13 cellular contexts compared by ENCODE assay signal in the genomic region with DNA sequence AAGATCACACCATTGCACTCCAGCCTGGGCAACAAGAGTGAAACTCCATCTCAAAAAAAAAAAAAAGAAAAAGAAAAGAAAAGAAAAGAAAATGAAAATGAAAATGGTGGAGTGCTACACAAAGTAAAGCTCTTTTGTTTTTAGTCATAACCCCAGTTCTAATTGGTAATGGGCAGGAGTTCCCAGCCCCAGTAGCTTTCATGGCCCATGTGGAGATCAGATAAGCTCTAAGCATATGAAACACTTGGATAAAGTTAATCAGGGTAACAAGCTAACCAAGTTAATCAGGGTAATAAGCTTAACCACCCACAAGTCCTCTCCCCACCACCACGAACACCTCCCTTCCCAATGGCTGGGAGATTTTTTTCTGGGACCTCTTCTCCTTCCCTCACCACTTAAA.
DNase-seq lines count a peak whose midpoint lies in the region; ATAC-seq and TF ChIP-seq lines count a peak whose summit lies in the region.
"Had no signal": no experiment of that assay in that cellular context is flagged by ENCODE, and none has a peak within 500 bp of the region (broad histone marks: within the 10 kb centered on the region; RNA-seq: fewer than 3 reads in every experiment).

No MANE protein-coding gene starts in this region.

- WGBS in thyroid gland, 2 donors = 50 to 91% methylated on average over 1 of the region's 1 CpG

- TF ChIP-seq CTCF in GM10248 (IDR thresholded peaks at IDR 0.05; ENCODE audit: control extremely low read depth, extremely low read depth, low read depth, missing control alignments) (no peak), foreskin fibroblast (IDR thresholded peaks at IDR 0.05; ENCODE audit: low read depth, low read length) (no peak), WTC11 (IDR thresholded peaks at IDR 0.05) (no peak), thyroid gland (IDR thresholded peaks at IDR 0.05) (no peak)

- peaks cover 10% of the 10 kb centered on the region for H3K27me3 Mint-ChIP-seq in activated CD4-positive, alpha-beta memory T cell treated with anti-CD3 and anti-CD28 coated beads, Interleukin-2, amount 10 ng/mL, durations not matched to agents 7 days and 5 days
- no peaks in the 10 kb centered on the region for H3K27me3 Mint-ChIP-seq in WTC11 (ENCODE audit: low read depth)

- no peak overlapping the region for H3K4me3 Mint-ChIP-seq in activated CD4-positive, alpha-beta memory T cell treated with anti-CD3 and anti-CD28 coated beads, Interleukin-2, amount 10 ng/mL, durations not matched to agents 7 days and 5 days
- no peak overlapping the region for H3K4me3 Mint-ChIP-seq in WTC11
- H3K4me3 Mint-ChIP-seq: activated T-cell treated with anti-CD3 and anti-CD28 coated beads, Interleukin-2, amount 50 U/mL, for 4 hours had no signal

- H3K4me3 ChIP-seq in foreskin fibroblast (ENCODE audit: low read depth in 1 of 2, low read length in 2 of 2) (no peak overlapping the region), thyroid gland (replicated peaks in 1 of 3) (no peak overlapping the region)
- H3K4me3 ChIP-seq: BLaER1, lower lobe of right lung, psoas muscle had no signal

- no peak overlapping the region for H3K27ac ChIP-seq in thyroid gland
- H3K27ac ChIP-seq: BLaER1, lower lobe of right lung, psoas muscle had no signal

- no peak overlapping the region for H3K27ac Mint-ChIP-seq in activated CD4-positive, alpha-beta memory T cell treated with anti-CD3 and anti-CD28 coated beads, Interleukin-2, amount 10 ng/mL, durations not matched to agents 7 days and 5 days
- no peak overlapping the region for H3K27ac Mint-ChIP-seq in WTC11

- DNase-seq in GM10248 (ENCODE audit: extremely low spot score) (peak; percentile 70), foreskin fibroblast (no peak), WTC11 (ENCODE audit: low spot score) (no peak), thyroid gland (no peak)
- no peak for DNase-seq in activated CD4-positive, alpha-beta memory T cell treated with anti-CD3 and anti-CD28 coated beads, Interleukin-2, amount 10 ng/mL, durations not matched to agents 7 days and 5 days
- DNase-seq: activated T-cell treated with anti-CD3 and anti-CD28 coated beads, Interleukin-2, amount 50 U/mL, for 4 hours; lower lobe of right lung; NCI-H524 treated with DMSO at 0.1 percent for 48 hours; psoas muscle had no signal

- POLR2A ChIA-PET in GM10248 (lab: Yijun Ruan, JAX) = no interaction called here
- POLR2A ChIA-PET in activated CD4-positive, alpha-beta memory T cell treated with anti-CD3 and anti-CD28 coated beads, Interleukin-2, amount 10 ng/mL, durations not matched to agents 7 days and 5 days (lab: Charles Lee) = no interaction called here
- POLR2A ChIA-PET in WTC11 (lab: Charles Lee) = no interaction called here

- CTCF ChIA-PET in GM10248 (lab: Yijun Ruan, JAX) (interaction anchor here (0.8 to 3.8 kb wide), 8 partner anchors 10 to 246 kb away, joined by 3 to 19 read pairs (median 3); no protein-coding TSS in a partner anchor), WTC11 (lab: Charles Lee) (interaction anchor here (0.9 kb wide), 1 partner anchor 10 kb away, joined by 3 read pairs; no protein-coding TSS in a partner anchor)
- CTCF ChIA-PET in activated CD4-positive, alpha-beta memory T cell treated with anti-CD3 and anti-CD28 coated beads, Interleukin-2, amount 10 ng/mL, durations not matched to agents 7 days and 5 days (lab: Charles Lee) = interaction anchor here (2.1 kb wide), 1 partner anchor 237 kb away, joined by 8 read pairs; no protein-coding TSS in a partner anchor

- H3K36me3 ChIP-seq in thyroid gland = no peaks in the 10 kb centered on the region
- H3K36me3 ChIP-seq: BLaER1, lower lobe of right lung had no signal

- no peak for TF ChIP-seq POLR2A in thyroid gland (IDR thresholded peaks at IDR 0.05)

- intact Hi-C loops in thyroid gland (cut with DNase I) = no loop called here

- no peaks in the 10 kb centered on the region for H3K36me3 Mint-ChIP-seq in activated CD4-positive, alpha-beta memory T cell treated with anti-CD3 and anti-CD28 coated beads, Interleukin-2, amount 10 ng/mL, durations not matched to agents 7 days and 5 days (ENCODE audit: low read depth)
- H3K36me3 Mint-ChIP-seq in WTC11 = no peaks in the 10 kb centered on the region

- no peaks in the 10 kb centered on the region for H3K9me3 Mint-ChIP-seq in activated CD4-positive, alpha-beta memory T cell treated with anti-CD3 and anti-CD28 coated beads, Interleukin-2, amount 10 ng/mL, durations not matched to agents 7 days and 5 days
- H3K9me3 Mint-ChIP-seq in WTC11 = no peaks in the 10 kb centered on the region
- H3K9me3 Mint-ChIP-seq: activated T-cell treated with anti-CD3 and anti-CD28 coated beads, Interleukin-2, amount 50 U/mL, for 4 hours had no signal

- H3K27me3 ChIP-seq in thyroid gland = no peaks in the 10 kb centered on the region
- H3K27me3 ChIP-seq: BLaER1 had no signal

- H3K4me1 Mint-ChIP-seq in activated CD4-positive, alpha-beta memory T cell treated with anti-CD3 and anti-CD28 coated beads, Interleukin-2, amount 10 ng/mL, durations not matched to agents 7 days and 5 days = peaks cover 28% of the 10 kb centered on the region
- H3K4me1 Mint-ChIP-seq in WTC11 = peaks cover 14% of the 10 kb centered on the region

- no peaks in the 10 kb centered on the region for H3K4me1 ChIP-seq in thyroid gland
- H3K4me1 ChIP-seq: BLaER1, psoas muscle had no signal

- peak; percentile 50 for ATAC-seq in GM19025 (IDR thresholded peaks at IDR 0.05; ENCODE audit: low read depth, unreplicated experiment)
- ATAC-seq in HG02623 (IDR thresholded peaks at IDR 0.05; ENCODE audit: unreplicated experiment) = peak; percentile 74
- peak; percentile 76 for ATAC-seq in HG03460 (IDR thresholded peaks at IDR 0.05; ENCODE audit: unreplicated experiment)
- no peak for ATAC-seq in WTC11
- ATAC-seq: lower lobe of right lung, psoas muscle had no signal

- no peaks in the 10 kb centered on the region for H3K9me3 ChIP-seq in thyroid gland
- H3K9me3 ChIP-seq: BLaER1, lower lobe of right lung, psoas muscle had no signal

TF ChIP-seq in WTC11, 78 proteins besides CTCF, POLR2A, EP300 and RAD21 (continues in another document):
- TF ChIP-seq, protein P1, sequence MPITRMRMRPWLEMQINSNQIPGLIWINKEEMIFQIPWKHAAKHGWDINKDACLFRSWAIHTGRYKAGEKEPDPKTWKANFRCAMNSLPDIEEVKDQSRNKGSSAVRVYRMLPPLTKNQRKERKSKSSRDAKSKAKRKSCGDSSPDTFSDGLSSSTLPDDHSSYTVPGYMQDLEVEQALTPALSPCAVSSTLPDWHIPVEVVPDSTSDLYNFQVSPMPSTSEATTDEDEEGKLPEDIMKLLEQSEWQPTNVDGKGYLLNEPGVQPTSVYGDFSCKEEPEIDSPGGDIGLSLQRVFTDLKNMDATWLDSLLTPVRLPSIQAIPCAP (CRISPR knock-in tag; IDR thresholded peaks at IDR 0.05) = no peak
- TF ChIP-seq, protein P2, sequence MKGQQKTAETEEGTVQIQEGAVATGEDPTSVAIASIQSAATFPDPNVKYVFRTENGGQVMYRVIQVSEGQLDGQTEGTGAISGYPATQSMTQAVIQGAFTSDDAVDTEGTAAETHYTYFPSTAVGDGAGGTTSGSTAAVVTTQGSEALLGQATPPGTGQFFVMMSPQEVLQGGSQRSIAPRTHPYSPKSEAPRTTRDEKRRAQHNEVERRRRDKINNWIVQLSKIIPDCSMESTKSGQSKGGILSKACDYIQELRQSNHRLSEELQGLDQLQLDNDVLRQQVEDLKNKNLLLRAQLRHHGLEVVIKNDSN (CRISPR knock-in tag; IDR thresholded peaks at IDR 0.05) = no peak
- TF ChIP-seq IRF2 (CRISPR knock-in tag; IDR thresholded peaks at IDR 0.05; ENCODE audit: borderline replicate concordance, low read depth) (no peak), ZNF317 (CRISPR knock-in tag; IDR thresholded peaks at IDR 0.05; ENCODE audit: borderline replicate concordance, low read depth) (no peak), HMGA2 (CRISPR knock-in tag; IDR thresholded peaks at IDR 0.05) (no peak)
- TF ChIP-seq, protein P3, sequence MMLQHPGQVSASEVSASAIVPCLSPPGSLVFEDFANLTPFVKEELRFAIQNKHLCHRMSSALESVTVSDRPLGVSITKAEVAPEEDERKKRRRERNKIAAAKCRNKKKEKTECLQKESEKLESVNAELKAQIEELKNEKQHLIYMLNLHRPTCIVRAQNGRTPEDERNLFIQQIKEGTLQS (CRISPR knock-in tag; conservative IDR thresholded peaks at IDR 0.05) = no peak
- TF ChIP-seq, protein P4, sequence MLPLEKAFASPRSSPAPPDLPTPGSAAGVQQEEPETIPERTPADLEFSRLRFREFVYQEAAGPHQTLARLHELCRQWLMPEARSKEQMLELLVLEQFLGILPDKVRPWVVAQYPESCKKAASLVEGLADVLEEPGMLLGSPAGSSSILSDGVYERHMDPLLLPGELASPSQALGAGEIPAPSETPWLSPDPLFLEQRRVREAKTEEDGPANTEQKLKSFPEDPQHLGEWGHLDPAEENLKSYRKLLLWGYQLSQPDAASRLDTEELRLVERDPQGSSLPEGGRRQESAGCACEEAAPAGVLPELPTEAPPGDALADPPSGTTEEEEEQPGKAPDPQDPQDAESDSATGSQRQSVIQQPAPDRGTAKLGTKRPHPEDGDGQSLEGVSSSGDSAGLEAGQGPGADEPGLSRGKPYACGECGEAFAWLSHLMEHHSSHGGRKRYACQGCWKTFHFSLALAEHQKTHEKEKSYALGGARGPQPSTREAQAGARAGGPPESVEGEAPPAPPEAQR (CRISPR knock-in tag; IDR thresholded peaks at IDR 0.05) = no peak
- TF ChIP-seq, protein P5, sequence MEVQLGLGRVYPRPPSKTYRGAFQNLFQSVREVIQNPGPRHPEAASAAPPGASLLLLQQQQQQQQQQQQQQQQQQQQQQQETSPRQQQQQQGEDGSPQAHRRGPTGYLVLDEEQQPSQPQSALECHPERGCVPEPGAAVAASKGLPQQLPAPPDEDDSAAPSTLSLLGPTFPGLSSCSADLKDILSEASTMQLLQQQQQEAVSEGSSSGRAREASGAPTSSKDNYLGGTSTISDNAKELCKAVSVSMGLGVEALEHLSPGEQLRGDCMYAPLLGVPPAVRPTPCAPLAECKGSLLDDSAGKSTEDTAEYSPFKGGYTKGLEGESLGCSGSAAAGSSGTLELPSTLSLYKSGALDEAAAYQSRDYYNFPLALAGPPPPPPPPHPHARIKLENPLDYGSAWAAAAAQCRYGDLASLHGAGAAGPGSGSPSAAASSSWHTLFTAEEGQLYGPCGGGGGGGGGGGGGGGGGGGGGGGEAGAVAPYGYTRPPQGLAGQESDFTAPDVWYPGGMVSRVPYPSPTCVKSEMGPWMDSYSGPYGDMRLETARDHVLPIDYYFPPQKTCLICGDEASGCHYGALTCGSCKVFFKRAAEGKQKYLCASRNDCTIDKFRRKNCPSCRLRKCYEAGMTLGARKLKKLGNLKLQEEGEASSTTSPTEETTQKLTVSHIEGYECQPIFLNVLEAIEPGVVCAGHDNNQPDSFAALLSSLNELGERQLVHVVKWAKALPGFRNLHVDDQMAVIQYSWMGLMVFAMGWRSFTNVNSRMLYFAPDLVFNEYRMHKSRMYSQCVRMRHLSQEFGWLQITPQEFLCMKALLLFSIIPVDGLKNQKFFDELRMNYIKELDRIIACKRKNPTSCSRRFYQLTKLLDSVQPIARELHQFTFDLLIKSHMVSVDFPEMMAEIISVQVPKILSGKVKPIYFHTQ (CRISPR knock-in tag; IDR thresholded peaks at IDR 0.05) = no peak
